ENCODE assay signal across 10 cellular contexts in the genomic region with DNA sequence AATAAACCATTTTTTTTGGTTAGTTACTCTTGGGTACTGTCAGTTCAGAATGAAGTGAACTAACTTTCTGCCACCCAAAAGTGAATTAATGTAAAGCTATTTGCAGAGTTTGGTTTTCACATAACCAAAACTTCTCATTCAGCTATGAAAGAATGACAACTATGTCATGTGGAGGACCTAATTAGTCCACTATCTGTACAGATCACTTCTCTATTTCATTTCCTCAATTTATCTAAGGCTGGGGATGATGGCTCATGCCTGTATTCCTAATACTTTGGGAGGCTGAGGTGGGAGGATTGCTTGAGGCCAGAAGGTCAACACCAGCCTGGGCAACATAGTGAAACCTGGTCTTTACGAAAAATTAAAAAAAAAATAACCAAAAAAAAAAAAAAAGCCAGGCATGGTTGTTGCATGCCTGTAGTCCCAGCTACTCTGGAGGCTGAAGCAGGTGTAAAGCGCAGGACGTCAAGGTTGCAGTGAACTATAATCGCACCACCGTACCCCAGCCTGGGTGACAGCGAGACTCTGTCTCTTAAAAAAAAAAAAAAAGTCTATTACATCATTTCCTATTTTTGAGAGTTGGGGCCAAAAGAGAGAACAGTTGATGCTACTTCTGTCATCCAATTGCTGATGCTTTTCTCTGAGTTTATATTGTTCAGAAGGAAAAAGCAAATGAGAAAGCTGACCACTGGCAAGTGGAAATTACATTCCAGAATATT. TPM values are rescaled to one million over a fixed set of nuclear protein-coding genes. Genes with fewer than 3 reads are reported as not detected.
A peak's percentile ranks its signal among the peaks of the same experiment; 100 is the strongest.
DNase-seq lines count a peak whose midpoint lies in the region; ATAC-seq and TF ChIP-seq lines count a peak whose summit lies in the region.
"Had no signal": no experiment of that assay in that cellular context is flagged by ENCODE, and none has a peak within 500 bp of the region (broad histone marks: within the 10 kb centered on the region; RNA-seq: fewer than 3 reads in every experiment).

No MANE protein-coding gene starts in this region.

- no peak overlapping the region for H3K18ac ChIP-seq in IMR-90 (ENCODE audit: low read depth, low read length)

- H3K27ac ChIP-seq in IMR-90 (ENCODE audit: insufficient read depth, low read length) = no peak overlapping the region
- peak overlapping the region in 1 of 4 donors; percentile 8 for H3K27ac ChIP-seq in tibial nerve

- H2AK5ac ChIP-seq in IMR-90 (ENCODE audit: low read depth, low read length) = no peak overlapping the region

- no peak overlapping the region for H3K23ac ChIP-seq in IMR-90 (ENCODE audit: low read depth, low read length)

- H3K4me1 ChIP-seq in IMR-90 (ENCODE audit: control insufficient read depth, insufficient read depth, low read length) = no peaks in the 10 kb centered on the region; the same call in 1 of the 2 replicates
- H3K4me1 ChIP-seq in mucosa of descending colon (ENCODE audit: low read depth) = no peaks in the 10 kb centered on the region
- H3K4me1 ChIP-seq in tibial nerve = no peaks in the 10 kb centered on the region

- intact Hi-C loops in IMR-90 (cut with micrococcal nuclease) (no loop called here), mucosa of descending colon (cut with DNase I, micrococcal nuclease) (no loop called here)

- no peak overlapping the region for H2BK20ac ChIP-seq in IMR-90 (ENCODE audit: low read depth, low read length)

- no peak for TF ChIP-seq EP300 in tibial nerve (IDR thresholded peaks at IDR 0.05)

- dilution Hi-C loops in IMR-90 (cut with HindIII; ENCODE audit: low sequenced_read_pairs, unreplicated experiment) = no loop called here

- H3K9ac ChIP-seq in IMR-90 (ENCODE audit: low read depth, low read length) = no peak overlapping the region

- BruUV-seq in IMR-90 (replicated peaks; lab: Mats Ljungman, UMichigan) = no TSS peak

- DNase-seq in IMR-90 = no peak
- no peak for DNase-seq in mucosa of descending colon
- no peak for DNase-seq in stimulated activated CD4-positive, alpha-beta T cell treated with anti-CD3 and anti-CD28 coated beads, Interleukin-4, amount 100 ng/mL, for 24 hours
- DNase-seq in COLO829 (ENCODE audit: low spot score) = no peak
- no peak for DNase-seq in mucosa of gallbladder (ENCODE audit: low spot score)
- DNase-seq in tibial nerve (ENCODE audit: low spot score in 2 of 2) = no peak
- DNase-seq: caudate nucleus had no signal

- no peak overlapping the region for H3K14ac ChIP-seq in IMR-90 (replicated peaks; ENCODE audit: low read depth, low read length)

- peaks cover 71% of the 10 kb centered on the region for H3K36me3 ChIP-seq in IMR-90 (ENCODE audit: control insufficient read depth, insufficient read depth, low read length)
- peaks cover 20% of the 10 kb centered on the region for H3K36me3 ChIP-seq in mucosa of descending colon (ENCODE audit: low read depth)
- peaks cover 6 to 99% (median 53%) of the 10 kb centered on the region in 3 donors for H3K36me3 ChIP-seq in tibial nerve

- H2BK120ac ChIP-seq in IMR-90 (ENCODE audit: low read depth, low read length) = no peak overlapping the region

- in situ Hi-C loops in IMR-90 (cut with MboI; ENCODE audit: low sequenced_read_pairs) = no loop called here

- no peaks in the 10 kb centered on the region for H3K9me3 ChIP-seq in IMR-90 (ENCODE audit: control insufficient read depth, insufficient read depth, low read length)
- H3K9me3 ChIP-seq in mucosa of descending colon = no peaks in the 10 kb centered on the region
- H3K9me3 ChIP-seq in tibial nerve = no peaks in the 10 kb centered on the region

- no peaks in the 10 kb centered on the region for H3K27me3 ChIP-seq in IMR-90 (ENCODE audit: control insufficient read depth, insufficient read depth, low read length)
- no peaks in the 10 kb centered on the region for H3K27me3 ChIP-seq in tibial nerve

- no peaks in the 10 kb centered on the region for H4K20me1 ChIP-seq in IMR-90 (ENCODE audit: insufficient read depth, low read length)

- no peak overlapping the region for H2AK9ac ChIP-seq in IMR-90 (replicated peaks; ENCODE audit: low read depth, low read length, poor library complexity)

- H4K5ac ChIP-seq in IMR-90 (ENCODE audit: low read depth, low read length) = no peak overlapping the region

- CTCF ChIA-PET in IMR-90 (lab: Yijun Ruan, JAX) = interaction anchor here (0.6 kb wide), 1 partner anchor 115 kb away, joined by 3 read pairs; no protein-coding TSS in a partner anchor

- no peak overlapping the region for H3K4ac ChIP-seq in IMR-90 (ENCODE audit: low read depth, low read length)

- TF ChIP-seq CTCF in IMR-90 (conservative IDR thresholded peaks at IDR 0.05; ENCODE audit: low read depth, low read length) (no peak), mucosa of descending colon (IDR thresholded peaks at IDR 0.05) (no peak), tibial nerve (IDR thresholded peaks at IDR 0.05) (no peak)

- ATAC-seq in GM18519 (IDR thresholded peaks at IDR 0.05; ENCODE audit: low FRiP score, unreplicated experiment) = peak; percentile 59
- peak; percentile 64 for ATAC-seq in GM21576 (IDR thresholded peaks at IDR 0.05; ENCODE audit: unreplicated experiment)
- ATAC-seq in IMR-90 (ENCODE audit: low read depth) = peak; percentile 14; the same call in 1 of the 2 replicates
- ATAC-seq in mucosa of descending colon = peak; percentile 42

- H3K4me3 ChIP-seq in IMR-90 (ENCODE audit: insufficient read depth, low read depth, low read length) (no peak overlapping the region), mucosa of descending colon (no peak overlapping the region), tibial nerve (no peak overlapping the region)
- H3K4me3 ChIP-seq: lung had no signal

- TF ChIP-seq POLR2A in IMR-90 (IDR thresholded peaks at IDR 0.05; ENCODE audit: low read depth, low read length) (no peak), tibial nerve (IDR thresholded peaks at IDR 0.05) (no peak)

- H2AFZ ChIP-seq in IMR-90 (replicated peaks; ENCODE audit: low read length, poor library complexity) = no peak overlapping the region

- peaks cover 8% of the 10 kb centered on the region for H3K9me1 ChIP-seq in IMR-90 (ENCODE audit: insufficient read depth, low read length)

- H3K56ac ChIP-seq in IMR-90 (ENCODE audit: extremely low read depth, insufficient read depth, low read length) = no peak overlapping the region

- H4K91ac ChIP-seq in IMR-90 (ENCODE audit: insufficient read depth, low read depth, low read length) = no peak overlapping the region

- TF ChIP-seq RAD21 in IMR-90 (IDR thresholded peaks at IDR 0.05; ENCODE audit: low read length) = no peak

- no peak overlapping the region for H2BK5ac ChIP-seq in IMR-90 (ENCODE audit: low read depth, low read length, poor library complexity, severe bottlenecking)

- peaks cover 11 to 22% of the 10 kb centered on the region in 2 experiments for H3K79me1 ChIP-seq in IMR-90 (ENCODE audit: low read depth in 1 of 2, low read length in 2 of 2)

- POLR2A ChIA-PET in IMR-90 (lab: Charles Lee; ENCODE audit: unreplicated experiment) = interaction anchor here (0.6 kb wide), 1 partner anchor 13 kb away, joined by 3 read pairs; no protein-coding TSS in a partner anchor

- H4K8ac ChIP-seq in IMR-90 (ENCODE audit: low read depth in 2 of 2, low read length in 2 of 2) = no peak overlapping the region

- WGBS in IMR-90 (ENCODE audit: extremely low coverage in 2 of 2, insufficient read length in 1 of 2), 2 experiments = no CpG with 5 or more reads among the region's 6 CpGs
- 86% methylated on average over 6 of the region's 6 CpGs for WGBS in tibial nerve, 2 donors

- no peak overlapping the region for H3K4me2 ChIP-seq in IMR-90 (ENCODE audit: low read depth, low read length)

- H2BK15ac ChIP-seq in IMR-90 (ENCODE audit: low read depth, low read length) = no peak overlapping the region

TF ChIP-seq in IMR-90, 13 proteins besides CTCF, POLR2A, EP300 and RAD21:
- TF ChIP-seq CHD1 (IDR thresholded peaks at IDR 0.05; ENCODE audit: low read depth, low read length) (no peak), RCOR1 (IDR thresholded peaks at IDR 0.05; ENCODE audit: insufficient replicate concordance, low read length) (no peak), NFE2L2 (IDR thresholded peaks at IDR 0.05; ENCODE audit: low read depth, low read length) (no peak), CEBPB (IDR thresholded peaks at IDR 0.05; ENCODE audit: low read depth, low read length) (no peak)
TF ChIP-seq in IMR-90: peak in this region for 0.

RNA-seq across cellular contexts. Expression of gene HYPK, which starts 8.7 kb away (rescaled TPM):
- total RNA-seq in IMR-90 (2012; rRNA removed) (1.4 and 5.3 TPM in 2 replicates), mucosa of descending colon (10 to 100 TPM; 10.4 to 15.5 (median 13.8) TPM), mucosa of gallbladder (10.8 TPM), tibial nerve (10 to 100 TPM in 3 of 4 donors, 1 to 10 TPM in 1; 7.5 to 27.6 (median 12.1) TPM)
- 7.2 and 9.1 TPM in 2 replicates for polyA plus RNA-seq in IMR-90 (2012; rRNA removed)
- polyA plus RNA-seq in IMR-90 (2012; cell fraction: cytosol; rRNA removed) = 0.37 and 2.3 TPM in 2 replicates
- 10.1 and 29.6 TPM in 2 replicates for polyA plus RNA-seq in IMR-90 (2012; cell fraction: nucleus; rRNA removed; ENCODE audit: low replicate concordance)

RNA-seq across cellular contexts. Expression of gene SERINC4, which starts 9.1 kb away (rescaled TPM):
- total RNA-seq in IMR-90 (2012; rRNA removed) (under 0.01 TPM in 1 of 2 replicates, not detected in the other), mucosa of descending colon (under 1 TPM; 0.16 to 0.52 (median 0.29) TPM), mucosa of gallbladder (0.23 TPM), tibial nerve (under 1 TPM in 1 of 4 donors, not detected in 3; 0.20 TPM)
- 0.09 TPM in 1 of 2 replicates, not detected in the other for polyA plus RNA-seq in IMR-90 (2012; rRNA removed)
- polyA plus RNA-seq in IMR-90 (2012; cell fraction: cytosol; rRNA removed) = 0.03 TPM in 1 of 2 replicates, not detected in the other
- polyA plus RNA-seq in IMR-90 (2012; cell fraction: nucleus; rRNA removed; ENCODE audit: low replicate concordance) = 0.08 and 0.14 TPM in 2 replicates

RNA-seq across cellular contexts. Expression of gene MFAP1, which starts 15.4 kb away (rescaled TPM):
- total RNA-seq in IMR-90 (2012; rRNA removed) = 28.5 and 32.2 TPM in 2 replicates
- polyA plus RNA-seq in IMR-90 (2012; rRNA removed) = 20.8 and 21.6 TPM in 2 replicates
- polyA plus RNA-seq in IMR-90 (2012; cell fraction: cytosol; rRNA removed) = 5.7 and 6.3 TPM in 2 replicates
- polyA plus RNA-seq in IMR-90 (2012; cell fraction: nucleus; rRNA removed; ENCODE audit: low replicate concordance) = 1.6 and 10.0 TPM in 2 replicates
- total RNA-seq in mucosa of descending colon = 10 to 100 TPM; 19.9 to 22.6 (median 20.9) TPM
- total RNA-seq in mucosa of gallbladder = 25.6 TPM
- total RNA-seq in tibial nerve = 10 to 100 TPM in 3 of 4 donors, 1 to 10 TPM in 1; 9.6 to 15.7 (median 11.9) TPM

RNA-seq across cellular contexts. Expression of gene SERF2, which starts 17.0 kb away (rescaled TPM):
- total RNA-seq in IMR-90 (2012; rRNA removed) = 157 and 526 TPM in 2 replicates
- polyA plus RNA-seq in IMR-90 (2012; rRNA removed) = 2,187 and 2,655 TPM in 2 replicates
- polyA plus RNA-seq in IMR-90 (2012; cell fraction: cytosol; rRNA removed) = 2,134 and 2,630 TPM in 2 replicates
- polyA plus RNA-seq in IMR-90 (2012; cell fraction: nucleus; rRNA removed; ENCODE audit: low replicate concordance) = 589 and 688 TPM in 2 replicates
- 100 to 1,000 TPM; 712 to 944 (median 931) TPM for total RNA-seq in mucosa of descending colon
- 965 TPM for total RNA-seq in mucosa of gallbladder
- 100 to 1,000 TPM; 698 to 988 (median 804) TPM for total RNA-seq in tibial nerve

RNA-seq across cellular contexts. Expression of gene WDR76, which starts 17.7 kb away (rescaled TPM):
- 25.8 and 28.9 TPM in 2 replicates for total RNA-seq in IMR-90 (2012; rRNA removed)
- polyA plus RNA-seq in IMR-90 (2012; rRNA removed) = 4.7 and 4.8 TPM in 2 replicates
- polyA plus RNA-seq in IMR-90 (2012; cell fraction: cytosol; rRNA removed) = 0.45 and 0.91 TPM in 2 replicates
- polyA plus RNA-seq in IMR-90 (2012; cell fraction: nucleus; rRNA removed; ENCODE audit: low replicate concordance) = 0.35 and 2.0 TPM in 2 replicates
- 1 to 10 TPM; 4.1 to 9.1 (median 8.0) TPM for total RNA-seq in mucosa of descending colon
- 3.0 TPM for total RNA-seq in mucosa of gallbladder
- total RNA-seq in tibial nerve = 1 to 10 TPM; 2.7 to 7.5 (median 2.9) TPM

Comparison
In these comparisons a context has a peak if more than half of its experiments do, and no peak if none do; other contexts are left out.
1. ATAC-seq: peak in every context shown above with its lines; median percentile 64 in GM21576; 59 in GM18519; 42 in mucosa of descending colon; 14 in IMR-90.